1 cellular context compared by ENCODE assay signal in genomic region chr2:202426751-202427150, GRCh38.
TF ChIP-seq lines count a peak whose summit lies in the region.

No MANE protein-coding gene starts in this region.

TF ChIP-seq in IMR-90, 13 proteins besides CTCF, POLR2A, EP300 and RAD21 (continued from another document):
- no peak for TF ChIP-seq MAFK (IDR thresholded peaks at IDR 0.05; ENCODE audit: low read depth, low read length)
- TF ChIP-seq RCOR1 (IDR thresholded peaks at IDR 0.05; ENCODE audit: insufficient replicate concordance, low read length) = no peak
- TF ChIP-seq NFE2L2 (IDR thresholded peaks at IDR 0.05; ENCODE audit: low read depth, low read length) = no peak
- no peak for TF ChIP-seq CEBPB (IDR thresholded peaks at IDR 0.05; ENCODE audit: low read depth, low read length)
- TF ChIP-seq ELK1 (IDR thresholded peaks at IDR 0.05; ENCODE audit: borderline replicate concordance, low read depth, low read length) = no peak
- TF ChIP-seq CHD1 (IDR thresholded peaks at IDR 0.05; ENCODE audit: low read depth, low read length) = no peak
- TF ChIP-seq RFX5 (IDR thresholded peaks at IDR 0.05; ENCODE audit: low read depth, low read length) = no peak
- TF ChIP-seq SMC3 (IDR thresholded peaks at IDR 0.05; ENCODE audit: low read depth, low read length) = no peak
- no peak for TF ChIP-seq FOS (IDR thresholded peaks at IDR 0.05; ENCODE audit: low read depth, low read length)
